Comparison of ENCODE assay signal across 9 cellular contexts in genomic region chr12:1933342-1933992, GRCh38. TPM values are rescaled to one million over a fixed set of nuclear protein-coding genes. Genes with fewer than 3 reads are reported as not detected.
DNase-seq lines count a peak whose midpoint lies in the region; ATAC-seq, FAIRE-seq and TF ChIP-seq lines count a peak whose summit lies in the region.
"Had no signal": no experiment of that assay in that cellular context is flagged by ENCODE, and none has a peak within 500 bp of the region (broad histone marks: within the 10 kb centered on the region; RNA-seq: fewer than 3 reads in every experiment).

No MANE protein-coding gene starts in this region.

- CTCF ChIA-PET in activated CD4-positive, alpha-beta T cell treated with anti-CD3 and anti-CD28 coated beads for 36 hours (lab: Charles Lee) = interaction anchor here (1.4 kb wide), 1 partner anchor 142 kb away, joined by 4 read pairs; no protein-coding TSS in a partner anchor

- 67 to 87% methylated on average over 5 to 16 of the region's 16 CpGs for WGBS in endodermal cell (ENCODE audit: insufficient coverage in 1 of 2, insufficient read length in 1 of 2), 2 experiments

- H3K4me1 ChIP-seq in endodermal cell (ENCODE audit: control insufficient read depth, insufficient read depth, low read length) (no peaks in the 10 kb centered on the region), skeletal muscle satellite cell (ENCODE audit: control insufficient read depth, insufficient read depth, low read length) (peaks cover 39% of the 10 kb centered on the region)

- H3K27ac Mint-ChIP-seq in endodermal cell (no peak overlapping the region), natural killer cell (no peak overlapping the region)
- no peak overlapping the region for H3K27ac Mint-ChIP-seq in activated CD4-positive, alpha-beta T cell treated with anti-CD3 and anti-CD28 coated beads for 36 hours

- TF ChIP-seq CTCF in endodermal cell (conservative IDR thresholded peaks at IDR 0.05) = peak; percentile 60
- no peak for TF ChIP-seq CTCF in natural killer cell (IDR thresholded peaks at IDR 0.05)

- H3K27ac ChIP-seq in endodermal cell (ENCODE audit: low read depth, low read length) = no peak overlapping the region

- peak; percentile 73 for FAIRE-seq in GM19239 (lab: Jason Lieb, UNC)

- H3K36me3 Mint-ChIP-seq in endodermal cell (ENCODE audit: low read depth) (peaks cover 8% of the 10 kb centered on the region), natural killer cell (no peaks in the 10 kb centered on the region)
- H3K36me3 Mint-ChIP-seq in activated CD4-positive, alpha-beta T cell treated with anti-CD3 and anti-CD28 coated beads for 36 hours (ENCODE audit: low read depth) = no peaks in the 10 kb centered on the region

- DNase-seq in GM19239 (ENCODE audit: insufficient read length, low spot score) (no peak), LHCN-M2 (ENCODE audit: low read depth) (peak; percentile 94), endodermal cell (peak; percentile 60), natural killer cell (no peak), putamen (ENCODE audit: low spot score) (no peak)
- no peak for DNase-seq in activated CD4-positive, alpha-beta T cell treated with anti-CD3 and anti-CD28 coated beads for 36 hours
- DNase-seq: NK-92 treated with Interleukin-12 subunit alpha and Interleukin-12 subunit beta, amount 100 ng/mL, for 24 hours had no signal

- H3K4me3 ChIP-seq in endodermal cell (ENCODE audit: low read length) (no peak overlapping the region), skeletal muscle satellite cell (ENCODE audit: low read length) (no peak overlapping the region)

- H3K9me3 Mint-ChIP-seq in endodermal cell (no peaks in the 10 kb centered on the region), natural killer cell (no peaks in the 10 kb centered on the region)
- H3K9me3 Mint-ChIP-seq in activated CD4-positive, alpha-beta T cell treated with anti-CD3 and anti-CD28 coated beads for 36 hours (ENCODE audit: low read depth) = no peaks in the 10 kb centered on the region

- POLR2A ChIA-PET in activated CD4-positive, alpha-beta T cell treated with anti-CD3 and anti-CD28 coated beads for 36 hours (lab: Charles Lee) = no interaction called here

- H3K27me3 ChIP-seq in endodermal cell (ENCODE audit: control insufficient read depth, insufficient read depth, low read length, poor library complexity, severe bottlenecking) (no peaks in the 10 kb centered on the region), skeletal muscle satellite cell (ENCODE audit: control insufficient read depth, insufficient read depth, low read length) (peaks cover 10% of the 10 kb centered on the region)

- no peaks in the 10 kb centered on the region for H3K4me1 Mint-ChIP-seq in endodermal cell
- peaks cover 16 to 29% of the 10 kb centered on the region in 2 donors for H3K4me1 Mint-ChIP-seq in natural killer cell
- no peaks in the 10 kb centered on the region for H3K4me1 Mint-ChIP-seq in activated CD4-positive, alpha-beta T cell treated with anti-CD3 and anti-CD28 coated beads for 36 hours

- H3K36me3 ChIP-seq in endodermal cell (ENCODE audit: control insufficient read depth, insufficient read depth, low read length) (peaks cover 5% of the 10 kb centered on the region), skeletal muscle satellite cell (ENCODE audit: insufficient read depth, low read length) (peaks cover 7% of the 10 kb centered on the region)

- H3K9ac ChIP-seq in endodermal cell (ENCODE audit: extremely low read depth, low read length, poor library complexity, severe bottlenecking) = no peak overlapping the region
- H3K9ac ChIP-seq in skeletal muscle satellite cell (ENCODE audit: low read depth, low read length) = no peak overlapping the region

- no peak overlapping the region for H3K4me3 Mint-ChIP-seq in endodermal cell
- no peak overlapping the region for H3K4me3 Mint-ChIP-seq in natural killer cell
- H3K4me3 Mint-ChIP-seq in activated CD4-positive, alpha-beta T cell treated with anti-CD3 and anti-CD28 coated beads for 36 hours = no peak overlapping the region

- no peaks in the 10 kb centered on the region for H3K9me3 ChIP-seq in endodermal cell (ENCODE audit: control insufficient read depth, low read length)
- no peaks in the 10 kb centered on the region for H3K9me3 ChIP-seq in skeletal muscle satellite cell (replicated peaks; ENCODE audit: low read length)

- intact Hi-C loops in natural killer cell (cut with micrococcal nuclease) = no loop called here
- intact Hi-C loops in activated CD4-positive, alpha-beta T cell treated with anti-CD3 and anti-CD28 coated beads for 36 hours (cut with DNase I, micrococcal nuclease) = no loop called here

- H3K27me3 Mint-ChIP-seq in endodermal cell (ENCODE audit: insufficient read depth) = no peaks in the 10 kb centered on the region
- peaks cover 0 to 7% of the 10 kb centered on the region in 2 donors for H3K27me3 Mint-ChIP-seq in natural killer cell (ENCODE audit: low read depth in 2 of 2)
- H3K27me3 Mint-ChIP-seq in activated CD4-positive, alpha-beta T cell treated with anti-CD3 and anti-CD28 coated beads for 36 hours = no peaks in the 10 kb centered on the region

- no peak for ATAC-seq in natural killer cell
- ATAC-seq in activated CD4-positive, alpha-beta T cell treated with anti-CD3 and anti-CD28 coated beads for 36 hours = no peak
- ATAC-seq in GM18519 (IDR thresholded peaks at IDR 0.05; ENCODE audit: low FRiP score, unreplicated experiment) = no peak

- H3K4me2 ChIP-seq in skeletal muscle satellite cell (ENCODE audit: low read length) = peak overlapping the region; percentile 60

RNA-seq across cellular contexts. Expression of gene CACNA2D4, which starts 15.0 kb away (rescaled TPM):
- total RNA-seq in LHCN-M2 (2014; rRNA removed) (not detected in 2 replicates), endodermal cell (1 to 10 TPM; 4.3 to 5.7 TPM), natural killer cell (10 to 100 TPM; 26.5 to 49.6 (median 34.9) TPM)
- polyA plus RNA-seq in LHCN-M2 (2012) = not detected
- 0.53 TPM for polyA plus RNA-seq in endodermal cell (2013, experiment 1 of 2)
- 0.29 TPM for polyA plus RNA-seq in endodermal cell (2013, experiment 2 of 2)
- total RNA-seq in skeletal muscle satellite cell (2012; rRNA removed) = 0.66 TPM in 1 of 2 replicates, not detected in the other
- 1 to 10 TPM; 5.5 to 7.2 TPM for total RNA-seq in activated CD4-positive, alpha-beta T cell treated with anti-CD3 and anti-CD28 coated beads for 36 hours

Comparison
In these comparisons a context has a peak if more than half of its experiments do, and no peak if none do; other contexts are left out.
1. DNase-seq: peak in LHCN-M2 (single experiment) and endodermal cell (single experiment); none in GM19239 (single experiment), natural killer cell (single experiment), activated CD4-positive, alpha-beta T cell treated with anti-CD3 and anti-CD28 coated beads for 36 hours (single experiment) and putamen (single experiment).